Comparison of ENCODE assay signal across 1 cellular context in the genomic region with DNA sequence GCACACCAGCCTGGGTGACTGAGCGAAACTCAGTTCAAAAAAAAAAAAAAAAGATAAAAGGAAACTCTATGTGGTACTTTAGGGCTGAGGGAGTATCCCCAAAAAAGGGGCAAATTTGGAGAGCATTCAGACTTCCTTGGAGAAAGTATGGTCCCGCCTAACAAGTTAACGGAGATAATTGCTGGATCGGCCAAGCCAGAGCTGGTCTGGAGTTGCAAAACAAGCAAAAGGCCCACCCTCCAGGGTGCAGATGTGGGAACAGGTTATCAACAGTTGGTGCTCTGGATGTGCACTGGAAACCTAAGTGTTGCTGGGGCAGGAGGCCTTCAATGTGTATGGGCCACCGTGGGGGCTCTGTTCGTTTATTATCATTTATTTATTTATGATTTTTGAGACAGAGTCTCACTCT.
A peak's percentile ranks its signal among the peaks of the same experiment; 100 is the strongest.
TF ChIP-seq lines count a peak whose summit lies in the region.

No MANE protein-coding gene starts in this region.

TF ChIP-seq in HEK293, 187 proteins besides CTCF, POLR2A, EP300 and RAD21 (continued from another document):
- TF ChIP-seq, protein P1, sequence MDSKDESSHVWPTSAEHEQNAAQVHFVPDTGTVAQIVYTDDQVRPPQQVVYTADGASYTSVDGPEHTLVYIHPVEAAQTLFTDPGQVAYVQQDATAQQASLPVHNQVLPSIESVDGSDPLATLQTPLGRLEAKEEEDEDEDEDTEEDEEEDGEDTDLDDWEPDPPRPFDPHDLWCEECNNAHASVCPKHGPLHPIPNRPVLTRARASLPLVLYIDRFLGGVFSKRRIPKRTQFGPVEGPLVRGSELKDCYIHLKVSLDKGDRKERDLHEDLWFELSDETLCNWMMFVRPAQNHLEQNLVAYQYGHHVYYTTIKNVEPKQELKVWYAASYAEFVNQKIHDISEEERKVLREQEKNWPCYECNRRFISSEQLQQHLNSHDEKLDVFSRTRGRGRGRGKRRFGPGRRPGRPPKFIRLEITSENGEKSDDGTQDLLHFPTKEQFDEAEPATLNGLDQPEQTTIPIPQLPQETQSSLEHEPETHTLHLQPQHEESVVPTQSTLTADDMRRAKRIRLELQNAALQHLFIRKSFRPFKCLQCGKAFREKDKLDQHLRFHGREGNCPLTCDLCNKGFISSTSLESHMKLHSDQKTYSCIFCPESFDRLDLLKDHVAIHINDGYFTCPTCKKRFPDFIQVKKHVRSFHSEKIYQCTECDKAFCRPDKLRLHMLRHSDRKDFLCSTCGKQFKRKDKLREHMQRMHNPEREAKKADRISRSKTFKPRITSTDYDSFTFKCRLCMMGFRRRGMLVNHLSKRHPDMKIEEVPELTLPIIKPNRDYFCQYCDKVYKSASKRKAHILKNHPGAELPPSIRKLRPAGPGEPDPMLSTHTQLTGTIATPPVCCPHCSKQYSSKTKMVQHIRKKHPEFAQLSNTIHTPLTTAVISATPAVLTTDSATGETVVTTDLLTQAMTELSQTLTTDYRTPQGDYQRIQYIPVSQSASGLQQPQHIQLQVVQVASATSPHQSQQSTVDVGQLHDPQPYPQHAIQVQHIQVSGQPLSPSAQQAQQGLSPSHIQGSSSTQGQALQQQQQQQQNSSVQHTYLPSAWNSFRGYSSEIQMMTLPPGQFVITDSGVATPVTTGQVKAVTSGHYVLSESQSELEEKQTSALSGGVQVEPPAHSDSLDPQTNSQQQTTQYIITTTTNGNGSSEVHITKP (tag by site-specific recombination; IDR thresholded peaks at IDR 0.05): peak; percentile 74
